11 cellular contexts compared by ENCODE assay signal in genomic region chr2:187169108-187169713, GRCh38.
A peak's percentile ranks its signal among the peaks of the same experiment; 100 is the strongest.
DNase-seq lines count a peak whose midpoint lies in the region; ATAC-seq and TF ChIP-seq lines count a peak whose summit lies in the region.
"Had no signal": no experiment of that assay in that cellular context is flagged by ENCODE, and none has a peak within 500 bp of the region (broad histone marks: within the 10 kb centered on the region; RNA-seq: fewer than 3 reads in every experiment).

No MANE protein-coding gene starts in this region.

- no peaks in the 10 kb centered on the region for H3K79me2 ChIP-seq in neural progenitor cell (ENCODE audit: low read depth)

- no peak overlapping the region for H3K4me2 ChIP-seq in neural progenitor cell

- H3K4me1 ChIP-seq in neural progenitor cell = no peaks in the 10 kb centered on the region

- DNase-seq in NCI-H146 (lab: John Stamatoyannopoulos, UW) (peak; percentile 45), neural progenitor cell (ENCODE audit: low spot score) (no peak), SHP77 (lab: John Stamatoyannopoulos, UW) (no peak), T-helper 2 cell (no peak), brain microvascular endothelial cell (no peak)
- DNase-seq in activated naive CD8-positive, alpha-beta T cell treated with anti-CD3 and anti-CD28 coated beads, Interleukin-2, amount 50 U/mL, for 24 hours = no peak
- DNase-seq: activated T-cell treated with anti-CD3 and anti-CD28 coated beads, Interleukin-2, amount 50 U/mL, for 72 hours had no signal

- H3K27me3 ChIP-seq in neural progenitor cell = no peaks in the 10 kb centered on the region
- H3K27me3 ChIP-seq in brain microvascular endothelial cell (replicated peaks) = no peaks in the 10 kb centered on the region
- H3K27me3 ChIP-seq: neutrophil had no signal

- ATAC-seq in GM19328 (IDR thresholded peaks at IDR 0.05; ENCODE audit: unreplicated experiment) (peak; percentile 60), HG02938 (IDR thresholded peaks at IDR 0.05; ENCODE audit: unreplicated experiment) (peak; percentile 68)
- ATAC-seq in activated naive CD8-positive, alpha-beta T cell treated with anti-CD3 and anti-CD28 coated beads, Interleukin-2, amount 50 U/mL, for 24 hours = no peak
- ATAC-seq: activated T-cell treated with anti-CD3 and anti-CD28 coated beads, Interleukin-2, amount 50 U/mL, for 72 hours; Panc1 had no signal

- H3K36me3 Mint-ChIP-seq in neural progenitor cell = peaks cover 2% of the 10 kb centered on the region
- H3K36me3 Mint-ChIP-seq in activated naive CD8-positive, alpha-beta T cell treated with anti-CD3 and anti-CD28 coated beads, Interleukin-2, amount 50 U/mL, for 24 hours (ENCODE audit: low read depth) = no peaks in the 10 kb centered on the region

- H3K27ac Mint-ChIP-seq in neural progenitor cell = peak overlapping the region; percentile 97
- H3K27ac Mint-ChIP-seq in activated naive CD8-positive, alpha-beta T cell treated with anti-CD3 and anti-CD28 coated beads, Interleukin-2, amount 50 U/mL, for 24 hours = no peak overlapping the region
- H3K27ac Mint-ChIP-seq: activated T-cell treated with anti-CD3 and anti-CD28 coated beads, Interleukin-2, amount 50 U/mL, for 72 hours had no signal

- H3K9me3 Mint-ChIP-seq in neural progenitor cell = peaks cover 14% of the 10 kb centered on the region
- no peaks in the 10 kb centered on the region for H3K9me3 Mint-ChIP-seq in activated naive CD8-positive, alpha-beta T cell treated with anti-CD3 and anti-CD28 coated beads, Interleukin-2, amount 50 U/mL, for 24 hours

- H4K20me1 ChIP-seq in neural progenitor cell (ENCODE audit: low read depth) = no peaks in the 10 kb centered on the region

- H3F3A ChIP-seq in neural progenitor cell (ENCODE audit: low read depth) = peaks cover 12% of the 10 kb centered on the region

- no peak overlapping the region for H2AFZ ChIP-seq in neural progenitor cell (replicated peaks)

- H3K36me3 ChIP-seq in neural progenitor cell (no peaks in the 10 kb centered on the region), brain microvascular endothelial cell (replicated peaks) (no peaks in the 10 kb centered on the region)
- H3K36me3 ChIP-seq: neutrophil had no signal

- peaks cover 33% of the 10 kb centered on the region for H3K4me1 Mint-ChIP-seq in neural progenitor cell
- H3K4me1 Mint-ChIP-seq in activated naive CD8-positive, alpha-beta T cell treated with anti-CD3 and anti-CD28 coated beads, Interleukin-2, amount 50 U/mL, for 24 hours = peaks cover 3% of the 10 kb centered on the region

- no peak overlapping the region for H3K4me3 ChIP-seq in neural progenitor cell
- no peak overlapping the region for H3K4me3 ChIP-seq in brain microvascular endothelial cell (ENCODE audit: low read depth, low read length)

- no peak overlapping the region for H3K9ac ChIP-seq in neural progenitor cell

- in situ Hi-C loops in brain microvascular endothelial cell (cut with HindIII; ENCODE audit: low pct_ligation_motif_present, low sequenced_read_pairs) = no loop called here

- TF ChIP-seq CTCF in neural progenitor cell (IDR thresholded peaks at IDR 0.05) (no peak), brain microvascular endothelial cell (IDR thresholded peaks at IDR 0.05; ENCODE audit: low read depth, low read length, missing control alignments) (no peak)

- H3K4me3 Mint-ChIP-seq in neural progenitor cell = no peak overlapping the region
- no peak overlapping the region for H3K4me3 Mint-ChIP-seq in activated naive CD8-positive, alpha-beta T cell treated with anti-CD3 and anti-CD28 coated beads, Interleukin-2, amount 50 U/mL, for 24 hours
- H3K4me3 Mint-ChIP-seq: activated T-cell treated with anti-CD3 and anti-CD28 coated beads, Interleukin-2, amount 50 U/mL, for 72 hours had no signal

- H3K27ac ChIP-seq in neural progenitor cell (no peak overlapping the region), brain microvascular endothelial cell (no peak overlapping the region)
- H3K27ac ChIP-seq: neutrophil had no signal

- H3K9me3 ChIP-seq in neural progenitor cell (ENCODE audit: low read depth) = no peaks in the 10 kb centered on the region
- H3K9me3 ChIP-seq: neutrophil had no signal

- no peaks in the 10 kb centered on the region for H3K27me3 Mint-ChIP-seq in neural progenitor cell (ENCODE audit: insufficient read depth, low read depth)
- H3K27me3 Mint-ChIP-seq in activated naive CD8-positive, alpha-beta T cell treated with anti-CD3 and anti-CD28 coated beads, Interleukin-2, amount 50 U/mL, for 24 hours = no peaks in the 10 kb centered on the region
